Comparison of ENCODE assay signal across 15 cellular contexts in the genomic region with DNA sequence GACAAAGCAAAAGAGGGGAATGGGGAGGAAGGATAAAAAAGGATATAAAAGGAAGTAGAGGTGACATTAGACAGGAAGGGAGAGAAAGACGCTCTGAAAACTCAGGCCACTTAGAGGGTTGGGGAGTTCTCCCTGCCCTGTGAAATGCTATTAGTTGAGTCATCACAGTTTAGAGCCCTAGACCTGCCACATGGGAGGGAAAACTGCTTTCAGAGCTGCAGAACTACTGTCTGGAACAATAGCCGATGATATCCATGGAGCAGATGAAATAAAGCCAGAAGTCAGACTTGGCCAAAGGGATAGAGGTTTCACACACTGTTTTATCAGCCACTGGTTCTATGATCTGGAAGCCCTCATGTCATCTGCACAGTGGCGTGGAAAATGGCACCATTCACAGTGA.
A peak's percentile ranks its signal among the peaks of the same experiment; 100 is the strongest.
DNase-seq lines count a peak whose midpoint lies in the region; ATAC-seq and TF ChIP-seq lines count a peak whose summit lies in the region.
"Had no signal": no experiment of that assay in that cellular context is flagged by ENCODE, and none has a peak within 500 bp of the region (broad histone marks: within the 10 kb centered on the region; RNA-seq: fewer than 3 reads in every experiment).

No MANE protein-coding gene starts in this region.

- no peak for TF ChIP-seq POLR2A in NB4 (IDR thresholded peaks at IDR 0.05; ENCODE audit: extremely low read depth, insufficient read length)

- ATAC-seq in GM19397 (IDR thresholded peaks at IDR 0.05; ENCODE audit: unreplicated experiment), result no peak
- ATAC-seq: body of pancreas had no signal

- no peaks in the 10 kb centered on the region for H3K9me3 ChIP-seq in A673 (ENCODE audit: low read depth, low read length, poor library complexity, severe bottlenecking)
- H3K9me3 ChIP-seq: body of pancreas had no signal

- POLR2A ChIA-PET in A673 (lab: Charles Lee; ENCODE audit: low non-redundant PET), result no interaction called here

- H3K36me3 ChIP-seq in A673 (ENCODE audit: insufficient read depth, low read length, poor library complexity, severe bottlenecking), result no peaks in the 10 kb centered on the region

- TF ChIP-seq CTCF in A673 (conservative IDR thresholded peaks at IDR 0.05; ENCODE audit: low read depth, low read length), result no peak
- TF ChIP-seq CTCF in NB4 (IDR thresholded peaks at IDR 0.05; ENCODE audit: low read depth, low read length), result no peak
- TF ChIP-seq CTCF in fibroblast of the aortic adventitia (IDR thresholded peaks at IDR 0.05; ENCODE audit: insufficient read depth, low read length), result no peak

- H3K27ac ChIP-seq in A673 (ENCODE audit: low read depth, low read length, poor library complexity, severe bottlenecking), result no peak overlapping the region
- H3K27ac ChIP-seq: body of pancreas, SK-N-MC had no signal

- H3K27me3 ChIP-seq in A673 (replicated peaks; ENCODE audit: insufficient read depth, low read depth, low read length, poor library complexity), result no peaks in the 10 kb centered on the region

- no peak overlapping the region for H3K4me3 ChIP-seq in A673 (ENCODE audit: low read depth, low read length, poor library complexity, severe bottlenecking)
- no peak overlapping the region for H3K4me3 ChIP-seq in NB4 (ENCODE audit: low read depth, low read length)
- H3K4me3 ChIP-seq in fibroblast of the aortic adventitia (ENCODE audit: low read depth, low read length), result no peak overlapping the region
- H3K4me3 ChIP-seq: body of pancreas, SK-N-MC had no signal

- CTCF ChIA-PET in A673 (lab: Charles Lee), result no interaction called here

- no TSS peak for BruUV-seq in A673 (replicated peaks; lab: Mats Ljungman, UMichigan)

- DNase-seq in A673 (ENCODE audit: low spot score) (peak; percentile 36), NB4 (ENCODE audit: low read depth) (peak; percentile 6), fibroblast of the aortic adventitia (ENCODE audit: low read depth) (peak; percentile 25), midbrain (lab: John Stamatoyannopoulos, UW) (peak; percentile 11), SHP77 (lab: John Stamatoyannopoulos, UW) (no peak), Ammon's horn (ENCODE audit: low spot score) (no peak)
- DNase-seq in activated naive CD4-positive, alpha-beta T cell treated with Interleukin-2 at 50 U/mL for 16 hours, result no peak
- DNase-seq: ACHN; activated CD4-positive, alpha-beta T cell treated with anti-CD3 and anti-CD28 coated beads for 48 hours; activated CD8-positive, alpha-beta memory T cell treated with anti-CD3 and anti-CD28 coated beads, Interleukin-2, amount 50 U/mL, for 48 hours; activated naive CD4-positive, alpha-beta T cell treated with anti-CD3 and anti-CD28 coated beads, Interleukin-2, amount 10 ng/mL, durations not matched to agents 7 days and 5 days; body of pancreas; NCI-H2029 had no signal

- no peaks in the 10 kb centered on the region for H3K4me1 ChIP-seq in A673 (ENCODE audit: insufficient read depth, low read length, poor library complexity, severe bottlenecking)
- H3K4me1 ChIP-seq: body of pancreas had no signal

- intact Hi-C loops in A673 (cut with micrococcal nuclease; ENCODE audit: unreplicated experiment), result loop anchor here (2.0 to 5.0 kb wide), 2 partner anchors 170 to 827 kb away; no protein-coding TSS in a partner anchor

Comparison
In these comparisons a context has a peak if more than half of its experiments do, and no peak if none do; other contexts are left out.
1. DNase-seq: peak in A673 (single experiment), NB4 (single experiment), fibroblast of the aortic adventitia (single experiment) and midbrain (single experiment); none in SHP77 (0 of 2), activated naive CD4-positive, alpha-beta T cell treated with Interleukin-2 at 50 U/mL for 16 hours (single experiment) and Ammon's horn (single experiment).